Comparison of ENCODE assay signal across 26 cellular contexts in genomic region chr11:6459049-6459448, GRCh38. TPM values are rescaled to one million over a fixed set of nuclear protein-coding genes. Genes with fewer than 3 reads are reported as not detected.
"Had no signal": no experiment of that assay in that cellular context is flagged by ENCODE, and none has a peak within 500 bp of the region (broad histone marks: within the 10 kb centered on the region; RNA-seq: fewer than 3 reads in every experiment).

No MANE protein-coding gene starts in this region.

- DNase-seq: heart right ventricle; hippocampal formation; kidney glomerular epithelial cell; lower lobe of right lung; mammary epithelial cell; mesenchymal stem cell; naive thymus-derived CD4-positive, alpha-beta T cell; ovary; retina; right cardiac atrium; sigmoid colon; stimulated activated CD4-positive, alpha-beta T cell treated with anti-CD3 and anti-CD28 coated beads, Interleukin-1b, Interleukin-23, amount 100 ng/mL, for 48 hours; stimulated activated CD4-positive, alpha-beta T cell treated with anti-CD3 and anti-CD28 coated beads, Interleukin-2, amount 100 ng/mL, for 48 hours; stimulated activated CD4-positive, alpha-beta T cell treated with anti-CD3 and anti-CD28 coated beads, Interleukin-4, amount 100 ng/mL, for 4 hours; stimulated activated CD8-positive, alpha-beta memory T cell treated with anti-CD3 and anti-CD28 coated beads, Interleukin-4, amount 100 ng/mL, for 48 hours; stimulated activated naive CD4-positive, alpha-beta T cell treated with Interleukin-2 at 50 U/mL for 16 hours; stimulated activated naive CD8-positive, alpha-beta T cell treated with anti-CD3 and anti-CD28 coated beads, Interleukin-15, amount 100 ng/mL, for 72 hours; substantia nigra; upper lobe of left lung had no signal

- H3K4me1 ChIP-seq: heart right ventricle, lower lobe of right lung, prostate gland, sigmoid colon, tibial nerve, upper lobe of left lung, vagina had no signal

- H3K9me3 ChIP-seq: heart right ventricle, lower lobe of right lung, ovary, prostate gland, sigmoid colon, tibial nerve, upper lobe of left lung, vagina had no signal

- H3K27me3 ChIP-seq: heart right ventricle, ovary, sigmoid colon, tibial nerve, upper lobe of left lung, vagina had no signal

- H3K27ac ChIP-seq: heart right ventricle, ovary, prostate gland, sigmoid colon, tibial nerve, vagina had no signal

- FAIRE-seq: keratinocyte had no signal

- ATAC-seq: heart right ventricle; naive thymus-derived CD4-positive, alpha-beta T cell; right cardiac atrium; stimulated activated memory B cell treated with anti-CD40 and anti-IgM and Interleukin-4, amounts not matched to agents 10 μg/mL and 1 μg/mL and 100 μg/mL, for 72 hours; stimulated activated naive CD8-positive, alpha-beta T cell treated with anti-CD3 and anti-CD28 coated beads, Interleukin-15, amount 100 ng/mL, for 72 hours had no signal

- H3K4me3 ChIP-seq: heart right ventricle, lower lobe of right lung, ovary, prostate gland, sigmoid colon, smooth muscle cell, tibial nerve, upper lobe of left lung, vagina had no signal

- H3K4me2 ChIP-seq: smooth muscle cell had no signal

- H3K36me3 ChIP-seq: ovary had no signal

RNA-seq across cellular contexts. Expression of gene HPX, which starts 18.3 kb away (rescaled TPM):
- total RNA-seq: myocyte had no signal
- polyA plus RNA-seq: naive thymus-derived CD4-positive, alpha-beta T cell had no signal
